In genomic region chr13:49499889-49500660, GRCh38 we compare ENCODE assay signal across 11 cellular contexts. TPM values are rescaled to one million over a fixed set of nuclear protein-coding genes. Genes with fewer than 3 reads are reported as not detected.
A peak's percentile ranks its signal among the peaks of the same experiment; 100 is the strongest.
DNase-seq lines count a peak whose midpoint lies in the region; ATAC-seq lines count a peak whose summit lies in the region.
"Had no signal": no experiment of that assay in that cellular context is flagged by ENCODE, and none has a peak within 500 bp of the region (broad histone marks: within the 10 kb centered on the region; RNA-seq: fewer than 3 reads in every experiment).

No MANE protein-coding gene starts in this region.

- peak; percentile 79 for DNase-seq in EL
- DNase-seq in SJCRH30 = peak; percentile 47 to 66
- no peak for DNase-seq in central memory CD8-positive, alpha-beta T cell (ENCODE audit: low spot score in 2 of 2)
- DNase-seq in skeletal muscle cell (ENCODE audit: low read depth) = peak; percentile 36
- no peak for DNase-seq in T1000 (lab: John Stamatoyannopoulos, UW)
- no peak for DNase-seq in islet precursor cell
- DNase-seq: anterior cingulate cortex, hypothalamus, NCI-H2171 had no signal

- H3K4me1 ChIP-seq in SJCRH30 = peaks cover 14% of the 10 kb centered on the region

- no peaks in the 10 kb centered on the region for H3K9me3 ChIP-seq in SJCRH30 (replicated peaks)

- ATAC-seq in central memory CD8-positive, alpha-beta T cell (replicated peaks; ENCODE audit: extremely low read depth, poor library complexity, severe bottlenecking) = no peak
- no peak for ATAC-seq in GM19463 (IDR thresholded peaks at IDR 0.05; ENCODE audit: unreplicated experiment)

- H3K27me3 ChIP-seq in SJCRH30 = no peaks in the 10 kb centered on the region
- H3K27me3 ChIP-seq: neural progenitor cell had no signal

- no peaks in the 10 kb centered on the region for H3K27me3 Mint-ChIP-seq in central memory CD8-positive, alpha-beta T cell

- no peak overlapping the region for H3K4me3 Mint-ChIP-seq in central memory CD8-positive, alpha-beta T cell
- H3K4me3 Mint-ChIP-seq: neural progenitor cell had no signal

- peak overlapping the region; percentile 81 for H3K27ac Mint-ChIP-seq in central memory CD8-positive, alpha-beta T cell (ENCODE audit: low read depth)
- H3K27ac Mint-ChIP-seq: neural progenitor cell had no signal

- no peaks in the 10 kb centered on the region for H3K36me3 ChIP-seq in SJCRH30
- H3K36me3 ChIP-seq: neural progenitor cell had no signal

- peak overlapping the region; percentile 50 for H3K27ac ChIP-seq in SJCRH30
- H3K27ac ChIP-seq: neural progenitor cell had no signal

- H3K9me3 Mint-ChIP-seq in central memory CD8-positive, alpha-beta T cell = no peaks in the 10 kb centered on the region

- peaks cover 24% of the 10 kb centered on the region for H3K36me3 Mint-ChIP-seq in central memory CD8-positive, alpha-beta T cell (ENCODE audit: insufficient read depth)

- H3K4me1 Mint-ChIP-seq in central memory CD8-positive, alpha-beta T cell = peaks cover 60% of the 10 kb centered on the region

- H3K4me3 ChIP-seq in SJCRH30 (peak overlapping the region; percentile 12), skeletal muscle cell (ENCODE audit: low read depth, low read length) (no peak overlapping the region)
- H3K4me3 ChIP-seq: neural progenitor cell had no signal

RNA-seq across cellular contexts. Expression of gene PHF11, which starts 4.3 kb away (rescaled TPM):
- not detected in 2 replicates for total RNA-seq in SJCRH30 (2014; rRNA removed; shearing (Covaris generic))

RNA-seq across cellular contexts. Expression of gene SETDB2, which starts 56.0 kb away (rescaled TPM):
- total RNA-seq in SJCRH30 (2014; rRNA removed; shearing (Covaris generic)) = 8.9 and 10.9 TPM in 2 replicates

RNA-seq across cellular contexts. Expression of gene CAB39L, which starts 56.2 kb away (rescaled TPM):
- total RNA-seq in SJCRH30 (2014; rRNA removed; shearing (Covaris generic)) = 2.4 and 3.3 TPM in 2 replicates

Comparison
In these comparisons a context has a peak if more than half of its experiments do, and no peak if none do; other contexts are left out.
1. DNase-seq: peak in EL (single experiment), SJCRH30 (2 of 2) and skeletal muscle cell (single experiment); none in central memory CD8-positive, alpha-beta T cell (0 of 2), T1000 (single experiment) and islet precursor cell (single experiment).